23 cellular contexts compared by ENCODE assay signal in the genomic region with DNA sequence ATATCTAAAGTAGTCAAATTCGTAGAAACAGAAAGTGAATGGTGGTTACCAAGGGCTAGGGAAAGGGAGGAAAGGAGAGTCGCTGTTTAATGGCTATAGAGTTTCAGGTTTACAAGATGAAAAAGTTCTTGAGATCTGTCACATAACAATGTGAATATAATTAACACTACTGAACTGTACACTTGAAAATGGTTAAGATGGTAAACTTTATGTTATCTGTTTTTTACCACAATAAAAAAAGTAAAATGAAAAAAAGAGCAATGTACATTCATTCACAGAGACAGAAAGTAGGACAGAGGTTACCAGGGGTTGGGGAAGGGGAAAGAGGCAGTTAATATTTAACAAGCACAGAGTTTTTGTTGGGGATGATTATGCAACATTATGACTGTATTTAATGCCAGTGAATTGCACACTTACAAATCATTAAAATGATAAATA. TPM values are rescaled to one million over a fixed set of nuclear protein-coding genes. Genes with fewer than 3 reads are reported as not detected.
DNase-seq lines count a peak whose midpoint lies in the region; ATAC-seq, FAIRE-seq and TF ChIP-seq lines count a peak whose summit lies in the region.
"Had no signal": no experiment of that assay in that cellular context is flagged by ENCODE, and none has a peak within 500 bp of the region (broad histone marks: within the 10 kb centered on the region; RNA-seq: fewer than 3 reads in every experiment).

No MANE protein-coding gene starts in this region.

- ATAC-seq in GM18861 (IDR thresholded peaks at IDR 0.05; ENCODE audit: unreplicated experiment) (peak; percentile 56), HG02981 (IDR thresholded peaks at IDR 0.05; ENCODE audit: unreplicated experiment) (peak; percentile 63), GM12878 (peak; percentile 79), HG02759 (IDR thresholded peaks at IDR 0.05; ENCODE audit: unreplicated experiment) (no peak), HG03439 (IDR thresholded peaks at IDR 0.05; ENCODE audit: unreplicated experiment) (no peak)
- ATAC-seq: heart left ventricle, Panc1, right cardiac atrium had no signal

- no peaks in the 10 kb centered on the region for H3K36me3 ChIP-seq in GM12878 (ENCODE audit: control insufficient read depth in 2 of 2, insufficient read depth in 2 of 2, low read length in 1 of 2)

- no peak for TF ChIP-seq EP300 in GM12878 (IDR thresholded peaks at IDR 0.05; ENCODE audit: borderline replicate concordance in 1 of 2, control insufficient read depth in 1 of 2, low read depth in 2 of 2, low read length in 2 of 2)

- POLR2A ChIA-PET in GM12878 (lab: Charles Lee), result no interaction called here

- CTCF ChIA-PET in GM12878 (lab: Yijun Ruan, JAX), result no interaction called here

- no peaks in the 10 kb centered on the region; the same call in 2 of the 3 replicates for H3K9me3 ChIP-seq in GM12878 (replicated peaks; ENCODE audit: control insufficient read depth, insufficient read depth, low read length)
- H3K9me3 ChIP-seq: stomach had no signal

- no peaks in the 10 kb centered on the region for H3K4me1 ChIP-seq in GM12878 (ENCODE audit: control insufficient read depth, insufficient read depth, low read length)
- H3K4me1 ChIP-seq: stomach had no signal

- H3K4me1 Mint-ChIP-seq in nephron, result peaks cover 6% of the 10 kb centered on the region
- H3K4me1 Mint-ChIP-seq: activated CD4-positive, alpha-beta T cell treated with anti-CD3 and anti-CD28 coated beads, Interleukin-2, amount 10 ng/mL, durations not matched to agents 7 days and 5 days; CD8-positive, alpha-beta memory T cell had no signal

- H4K20me1 ChIP-seq in GM12878 (ENCODE audit: control insufficient read depth, insufficient read depth), result no peaks in the 10 kb centered on the region

- peaks cover 3% of the 10 kb centered on the region for H3K9me3 Mint-ChIP-seq in nephron
- H3K9me3 Mint-ChIP-seq: activated CD4-positive, alpha-beta T cell treated with anti-CD3 and anti-CD28 coated beads, Interleukin-2, amount 10 ng/mL, durations not matched to agents 7 days and 5 days had no signal

- intact Hi-C loops in GM12878 (cut with micrococcal nuclease; ENCODE audit: unreplicated experiment), result no loop called here

- no peak overlapping the region for H2AFZ ChIP-seq in GM12878 (ENCODE audit: control insufficient read depth, low read depth, low read length)

- no peak overlapping the region for H3K27ac ChIP-seq in GM12878 (ENCODE audit: control insufficient read depth, insufficient read depth)
- H3K27ac ChIP-seq: heart left ventricle, stomach had no signal

- H3K4me2 ChIP-seq in GM12878 (ENCODE audit: control insufficient read depth, insufficient read depth), result no peak overlapping the region

- H3K27me3 Mint-ChIP-seq in nephron (ENCODE audit: low read depth), result peaks cover 7% of the 10 kb centered on the region
- H3K27me3 Mint-ChIP-seq: activated CD4-positive, alpha-beta T cell treated with anti-CD3 and anti-CD28 coated beads, Interleukin-2, amount 10 ng/mL, durations not matched to agents 7 days and 5 days; CD8-positive, alpha-beta memory T cell had no signal

- no peaks in the 10 kb centered on the region for H3K79me2 ChIP-seq in GM12878 (ENCODE audit: control insufficient read depth, insufficient read depth, low read length)

- H3K27ac Mint-ChIP-seq in nephron, result peak overlapping the region in 2 of 3 experiments; percentile 9 to 86
- H3K27ac Mint-ChIP-seq: activated CD4-positive, alpha-beta T cell treated with anti-CD3 and anti-CD28 coated beads, Interleukin-2, amount 10 ng/mL, durations not matched to agents 7 days and 5 days; CD8-positive, alpha-beta memory T cell had no signal

- BruUV-seq in GM12878 (replicated peaks; lab: Mats Ljungman, UMichigan), result no TSS peak

- TF ChIP-seq RAD21 in GM12878 (IDR thresholded peaks at IDR 0.05; ENCODE audit: insufficient read depth, low read depth, low read length), result no peak

- TF ChIP-seq POLR2A in GM12878 (IDR thresholded peaks at IDR 0.05; ENCODE audit: low read depth, low read length), result no peak

- SMC1A ChIA-PET in GM12878 (lab: Charles Lee; ENCODE audit: uncharacterized antibody, unreplicated experiment), result no interaction called here

- FAIRE-seq in GM12878 (lab: Jason Lieb, UNC), result peak; percentile 77
- FAIRE-seq: TTC549, urothelium cell line had no signal

- no peaks in the 10 kb centered on the region for H3K27me3 ChIP-seq in GM12878 (replicated peaks in 1 of 2; ENCODE audit: control insufficient read depth in 2 of 2, insufficient read depth in 2 of 2, low read length in 1 of 2)
- H3K27me3 ChIP-seq: heart left ventricle, stomach had no signal

- H3K4me3 ChIP-seq in GM12878, result no peak overlapping the region
- H3K4me3 ChIP-seq: heart left ventricle, stomach had no signal

- RAD21 ChIA-PET in GM12878 (lab: Charles Lee; ENCODE audit: unreplicated experiment), result no interaction called here

- WGBS in GM12878 (ENCODE audit: insufficient coverage, insufficient replicate concordance, low lambda C conversion rate, missing lambda C conversion rate), result 4% methylated on average over 2 of the region's 2 CpGs

- no peak overlapping the region for H3K9ac ChIP-seq in GM12878 (ENCODE audit: control insufficient read depth, insufficient read depth, low read length)

- peaks cover 7% of the 10 kb centered on the region for H3K36me3 Mint-ChIP-seq in nephron (ENCODE audit: low read depth)
- H3K36me3 Mint-ChIP-seq: CD8-positive, alpha-beta memory T cell had no signal

- DNase-seq in GM12878 (ENCODE audit: low read depth, low spot score) (no peak), NCI-H1092 (lab: John Stamatoyannopoulos, UW) (no peak)
- no peak for DNase-seq in activated CD4-positive, alpha-beta T cell treated with anti-CD3 and anti-CD28 coated beads for 4 hours
- DNase-seq: activated CD4-positive, alpha-beta T cell treated with anti-CD3 and anti-CD28 coated beads, Interleukin-2, amount 10 ng/mL, durations not matched to agents 7 days and 5 days; CD8-positive, alpha-beta memory T cell; cerebellar nuclear complex; effector memory CD4-positive, alpha-beta T cell; heart left ventricle; islet precursor cell; Karpas-422; NCI-H1105 treated with DMSO at 0.1 percent for 48 hours; NCI-H69; right cardiac atrium; stimulated activated CD4-positive, alpha-beta T cell treated with anti-CD3 and anti-CD28 coated beads, Interleukin-1b, Interleukin-23, amount 100 ng/mL, for 48 hours; stomach had no signal

- no peak overlapping the region for H3K4me3 Mint-ChIP-seq in nephron
- H3K4me3 Mint-ChIP-seq: activated CD4-positive, alpha-beta T cell treated with anti-CD3 and anti-CD28 coated beads, Interleukin-2, amount 10 ng/mL, durations not matched to agents 7 days and 5 days; CD8-positive, alpha-beta memory T cell had no signal

- TF ChIP-seq CTCF in GM12878 (IDR thresholded peaks at IDR 0.05 in 2 of 3, conservative IDR thresholded peaks at IDR 0.05 in 1 of 3; ENCODE audit: control insufficient read depth in 2 of 3, extremely low read depth in 1 of 3, insufficient read depth in 1 of 3, low read depth in 3 of 3, low read length in 3 of 3), result no peak
- TF ChIP-seq CTCF in nephron (IDR thresholded peaks at IDR 0.05; ENCODE audit: unreplicated experiment in 3 of 3), result no peak

- in situ Hi-C loops in GM12878 (cut with MboI), result no loop called here

TF ChIP-seq in GM12878, 131 proteins besides CTCF, POLR2A, EP300 and RAD21:
- TF ChIP-seq IKZF1 (conservative IDR thresholded peaks at IDR 0.05), result 0 out of 2 replicates have a peak, but pooled peaks have one; percentile 15
- no peak for TF ChIP-seq POLR2AphosphoS5 (IDR thresholded peaks at IDR 0.05; ENCODE audit: low read length)
- no peak for TF ChIP-seq GABPA (IDR thresholded peaks at IDR 0.05; ENCODE audit: low read depth)
- 0 out of 4 replicates have a peak, but pooled peaks of 1 of the 2 experiments have one; percentile 33 for TF ChIP-seq IKZF2 (IDR thresholded peaks at IDR 0.05)
- TF ChIP-seq ETV6 (conservative IDR thresholded peaks at IDR 0.05 in 1 of 2, IDR thresholded peaks at IDR 0.05 in 1 of 2; ENCODE audit: borderline replicate concordance in 1 of 2, low read depth in 1 of 2), result no peak
- TF ChIP-seq PAX8 (IDR thresholded peaks at IDR 0.05), result no peak
- TF ChIP-seq NR2F1 (conservative IDR thresholded peaks at IDR 0.05), result peak; percentile 63
- peak; percentile 53 for TF ChIP-seq MTA2 (IDR thresholded peaks at IDR 0.05; ENCODE audit: low read depth)
TF ChIP-seq in GM12878: peak in this region for 4.

RNA-seq across cellular contexts. Expression of gene SEC16B, which starts 53.3 kb away (rescaled TPM):
- 0.27 TPM in 1 of 2 replicates, not detected in the other for total RNA-seq in GM12878 (2013; cell fraction: nucleolus; rRNA removed)
- 0.17 and 0.38 TPM in 2 replicates for total RNA-seq in GM12878 (2014; rRNA removed)
- total RNA-seq in GM12878 (2014; rRNA removed; fragmentation: Illumina TruSeq; extraction: Trizol), result 0.13 and 0.14 TPM in 2 replicates
- total RNA-seq in GM12878 (2021), result 0.10 and 0.21 TPM in 2 replicates
- polyA plus RNA-seq in GM12878 (2011; ENCODE audit: low read depth), result not detected
- polyA plus RNA-seq in GM12878 (2011; rRNA removed), result 0.94 and 1.7 TPM in 2 replicates
- 1.1 and 1.2 TPM in 2 replicates for polyA plus RNA-seq in GM12878 (2011; cell fraction: cytosol; rRNA removed)
- polyA plus RNA-seq in GM12878 (2011; cell fraction: nucleus; rRNA removed), result 3.0 TPM in 2 replicates
- polyA plus RNA-seq in GM12878 (2012), result not detected in 2 replicates
- polyA plus RNA-seq in GM12878 (2014; fragmentation: Illumina TruSeq; extraction: Trizol), result 0.08 and 0.18 TPM in 2 replicates
- not detected for polyA plus RNA-seq in GM12878 (2014; fragmentation: Nextera tagmentation; extraction: Ambion mirVana)
- polyA plus RNA-seq in GM12878 (2014; rRNA removed), result 0.22 and 0.38 TPM in 2 replicates
- polyA plus RNA-seq in GM12878 (2016; fragmentation: Nextera tagmentation; extraction: Ambion mirVana), result under 1 TPM; 0.11 to 0.18 TPM
- polyA minus RNA-seq in GM12878 (2011; rRNA and poly(A)+ RNA removed), result 0.57 and 0.80 TPM in 2 replicates
- polyA minus RNA-seq in GM12878 (2011; cell fraction: cytosol; rRNA and poly(A)+ RNA removed), result 0.42 and 0.67 TPM in 2 replicates
- polyA minus RNA-seq in GM12878 (2011; cell fraction: nucleus; rRNA and poly(A)+ RNA removed), result 1.6 and 1.9 TPM in 2 replicates
- total RNA-seq: CD8-positive, alpha-beta memory T cell had no signal
- polyA plus RNA-seq: CD8-positive, alpha-beta memory T cell had no signal

Comparison
In these comparisons a context has a peak if more than half of its experiments do, and no peak if none do; other contexts are left out.
1. ATAC-seq: peak in GM18861 (single experiment), HG02981 (single experiment) and GM12878 (single experiment); none in HG02759 (single experiment) and HG03439 (single experiment).